Comparison of ENCODE assay signal across 1 cellular context in the genomic region with DNA sequence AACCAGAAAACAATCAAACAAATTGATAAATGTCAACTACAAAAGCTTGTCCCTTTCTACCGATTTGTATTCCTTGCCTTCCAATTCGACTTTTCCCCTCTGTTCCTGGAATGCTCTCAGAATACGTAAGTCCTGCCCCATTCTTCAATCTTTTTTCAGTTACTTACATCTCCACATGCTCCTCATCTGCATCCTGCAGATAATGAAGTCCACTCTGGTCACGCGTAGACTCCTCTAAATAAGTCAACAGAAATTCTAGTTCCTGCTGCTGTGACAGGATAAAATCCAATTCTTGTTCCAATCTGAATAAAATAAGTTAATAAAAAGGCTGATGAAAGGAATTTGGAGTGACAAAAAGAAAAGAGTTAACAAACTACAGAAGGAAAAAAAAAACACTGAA.
TF ChIP-seq lines count a peak whose summit lies in the region.

No MANE protein-coding gene starts in this region.

TF ChIP-seq in K562, 482 proteins besides CTCF, POLR2A, EP300 and RAD21 (continued from another document and continues in another):
- TF ChIP-seq, protein P1, sequence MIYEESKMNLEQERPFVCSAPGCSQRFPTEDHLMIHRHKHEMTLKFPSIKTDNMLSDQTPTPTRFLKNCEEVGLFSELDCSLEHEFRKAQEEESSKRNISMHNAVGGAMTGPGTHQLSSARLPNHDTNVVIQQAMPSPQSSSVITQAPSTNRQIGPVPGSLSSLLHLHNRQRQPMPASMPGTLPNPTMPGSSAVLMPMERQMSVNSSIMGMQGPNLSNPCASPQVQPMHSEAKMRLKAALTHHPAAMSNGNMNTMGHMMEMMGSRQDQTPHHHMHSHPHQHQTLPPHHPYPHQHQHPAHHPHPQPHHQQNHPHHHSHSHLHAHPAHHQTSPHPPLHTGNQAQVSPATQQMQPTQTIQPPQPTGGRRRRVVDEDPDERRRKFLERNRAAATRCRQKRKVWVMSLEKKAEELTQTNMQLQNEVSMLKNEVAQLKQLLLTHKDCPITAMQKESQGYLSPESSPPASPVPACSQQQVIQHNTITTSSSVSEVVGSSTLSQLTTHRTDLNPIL (CRISPR knock-in tag; IDR thresholded peaks at IDR 0.05), result no peak
- TF ChIP-seq RBM39 (optimal IDR thresholded peaks at IDR 0.05; ENCODE audit: low read depth, low read length), result no peak
- no peak for TF ChIP-seq COPS2 (conservative IDR thresholded peaks at IDR 0.05)
- no peak for TF ChIP-seq ZNF699 (CRISPR knock-in tag; IDR thresholded peaks at IDR 0.05; ENCODE audit: insufficient replicate concordance)
- peak; percentile 88 for TF ChIP-seq CBFA2T3 (IDR thresholded peaks at IDR 0.05)
- TF ChIP-seq TCF7L2 (IDR thresholded peaks at IDR 0.05; ENCODE audit: low read depth, low read length), result no peak
- TF ChIP-seq SMARCA4 (IDR thresholded peaks at IDR 0.05), result peak; percentile 83
- TF ChIP-seq BCL6 (CRISPR knock-in tag; IDR thresholded peaks at IDR 0.05), result no peak
- TF ChIP-seq, protein P2, sequence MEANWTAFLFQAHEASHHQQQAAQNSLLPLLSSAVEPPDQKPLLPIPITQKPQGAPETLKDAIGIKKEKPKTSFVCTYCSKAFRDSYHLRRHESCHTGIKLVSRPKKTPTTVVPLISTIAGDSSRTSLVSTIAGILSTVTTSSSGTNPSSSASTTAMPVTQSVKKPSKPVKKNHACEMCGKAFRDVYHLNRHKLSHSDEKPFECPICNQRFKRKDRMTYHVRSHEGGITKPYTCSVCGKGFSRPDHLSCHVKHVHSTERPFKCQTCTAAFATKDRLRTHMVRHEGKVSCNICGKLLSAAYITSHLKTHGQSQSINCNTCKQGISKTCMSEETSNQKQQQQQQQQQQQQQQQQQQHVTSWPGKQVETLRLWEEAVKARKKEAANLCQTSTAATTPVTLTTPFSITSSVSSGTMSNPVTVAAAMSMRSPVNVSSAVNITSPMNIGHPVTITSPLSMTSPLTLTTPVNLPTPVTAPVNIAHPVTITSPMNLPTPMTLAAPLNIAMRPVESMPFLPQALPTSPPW (CRISPR knock-in tag; IDR thresholded peaks at IDR 0.05), result 0 out of 2 replicates have a peak, but pooled peaks have one; percentile 12
- TF ChIP-seq, protein P3, sequence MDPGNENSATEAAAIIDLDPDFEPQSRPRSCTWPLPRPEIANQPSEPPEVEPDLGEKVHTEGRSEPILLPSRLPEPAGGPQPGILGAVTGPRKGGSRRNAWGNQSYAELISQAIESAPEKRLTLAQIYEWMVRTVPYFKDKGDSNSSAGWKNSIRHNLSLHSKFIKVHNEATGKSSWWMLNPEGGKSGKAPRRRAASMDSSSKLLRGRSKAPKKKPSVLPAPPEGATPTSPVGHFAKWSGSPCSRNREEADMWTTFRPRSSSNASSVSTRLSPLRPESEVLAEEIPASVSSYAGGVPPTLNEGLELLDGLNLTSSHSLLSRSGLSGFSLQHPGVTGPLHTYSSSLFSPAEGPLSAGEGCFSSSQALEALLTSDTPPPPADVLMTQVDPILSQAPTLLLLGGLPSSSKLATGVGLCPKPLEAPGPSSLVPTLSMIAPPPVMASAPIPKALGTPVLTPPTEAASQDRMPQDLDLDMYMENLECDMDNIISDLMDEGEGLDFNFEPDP (CRISPR knock-in tag; IDR thresholded peaks at IDR 0.05), result no peak
- TF ChIP-seq NFIX (CRISPR knock-in tag; IDR thresholded peaks at IDR 0.05; ENCODE audit: low read depth), result no peak
- TF ChIP-seq SOX6 (IDR thresholded peaks at IDR 0.05), result peak; percentile 72
- TF ChIP-seq, protein P4, sequence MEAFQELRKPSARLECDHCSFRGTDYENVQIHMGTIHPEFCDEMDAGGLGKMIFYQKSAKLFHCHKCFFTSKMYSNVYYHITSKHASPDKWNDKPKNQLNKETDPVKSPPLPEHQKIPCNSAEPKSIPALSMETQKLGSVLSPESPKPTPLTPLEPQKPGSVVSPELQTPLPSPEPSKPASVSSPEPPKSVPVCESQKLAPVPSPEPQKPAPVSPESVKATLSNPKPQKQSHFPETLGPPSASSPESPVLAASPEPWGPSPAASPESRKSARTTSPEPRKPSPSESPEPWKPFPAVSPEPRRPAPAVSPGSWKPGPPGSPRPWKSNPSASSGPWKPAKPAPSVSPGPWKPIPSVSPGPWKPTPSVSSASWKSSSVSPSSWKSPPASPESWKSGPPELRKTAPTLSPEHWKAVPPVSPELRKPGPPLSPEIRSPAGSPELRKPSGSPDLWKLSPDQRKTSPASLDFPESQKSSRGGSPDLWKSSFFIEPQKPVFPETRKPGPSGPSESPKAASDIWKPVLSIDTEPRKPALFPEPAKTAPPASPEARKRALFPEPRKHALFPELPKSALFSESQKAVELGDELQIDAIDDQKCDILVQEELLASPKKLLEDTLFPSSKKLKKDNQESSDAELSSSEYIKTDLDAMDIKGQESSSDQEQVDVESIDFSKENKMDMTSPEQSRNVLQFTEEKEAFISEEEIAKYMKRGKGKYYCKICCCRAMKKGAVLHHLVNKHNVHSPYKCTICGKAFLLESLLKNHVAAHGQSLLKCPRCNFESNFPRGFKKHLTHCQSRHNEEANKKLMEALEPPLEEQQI (IDR thresholded peaks at IDR 0.05), result peak; percentile 56; the same call in 1 of the 2 replicates
- TF ChIP-seq NR1H2 (CRISPR knock-in tag; IDR thresholded peaks at IDR 0.05), result no peak
- no peak for TF ChIP-seq ZNF436 (CRISPR knock-in tag; IDR thresholded peaks at IDR 0.05)
- 0 out of 2 replicates have a peak, but pooled peaks have one; percentile 14 for TF ChIP-seq PHF21A (IDR thresholded peaks at IDR 0.05; ENCODE audit: borderline replicate concordance, low read depth)
- TF ChIP-seq POU5F1 (IDR thresholded peaks at IDR 0.05; ENCODE audit: borderline replicate concordance, low read depth, low read length, partially characterized antibody), result no peak
- TF ChIP-seq BRCA1 (IDR thresholded peaks at IDR 0.05), result no peak
- no peak for TF ChIP-seq BRCA1 (CRISPR knock-in tag; IDR thresholded peaks at IDR 0.05)
- TF ChIP-seq BACH1 (tag; IDR thresholded peaks at IDR 0.05), result no peak
- TF ChIP-seq ZNF121 (CRISPR knock-in tag; conservative IDR thresholded peaks at IDR 0.05), result no peak
- TF ChIP-seq, protein P5, sequence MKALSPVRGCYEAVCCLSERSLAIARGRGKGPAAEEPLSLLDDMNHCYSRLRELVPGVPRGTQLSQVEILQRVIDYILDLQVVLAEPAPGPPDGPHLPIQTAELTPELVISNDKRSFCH (CRISPR knock-in tag; IDR thresholded peaks at IDR 0.05), result no peak
- TF ChIP-seq, protein P5 (tag; IDR thresholded peaks at IDR 0.05), result no peak
- no peak for TF ChIP-seq TAF7 (tag; IDR thresholded peaks at IDR 0.05)
- TF ChIP-seq MTA2 (IDR thresholded peaks at IDR 0.05; ENCODE audit: low read depth), result peak; percentile 66
- TF ChIP-seq, protein P6, sequence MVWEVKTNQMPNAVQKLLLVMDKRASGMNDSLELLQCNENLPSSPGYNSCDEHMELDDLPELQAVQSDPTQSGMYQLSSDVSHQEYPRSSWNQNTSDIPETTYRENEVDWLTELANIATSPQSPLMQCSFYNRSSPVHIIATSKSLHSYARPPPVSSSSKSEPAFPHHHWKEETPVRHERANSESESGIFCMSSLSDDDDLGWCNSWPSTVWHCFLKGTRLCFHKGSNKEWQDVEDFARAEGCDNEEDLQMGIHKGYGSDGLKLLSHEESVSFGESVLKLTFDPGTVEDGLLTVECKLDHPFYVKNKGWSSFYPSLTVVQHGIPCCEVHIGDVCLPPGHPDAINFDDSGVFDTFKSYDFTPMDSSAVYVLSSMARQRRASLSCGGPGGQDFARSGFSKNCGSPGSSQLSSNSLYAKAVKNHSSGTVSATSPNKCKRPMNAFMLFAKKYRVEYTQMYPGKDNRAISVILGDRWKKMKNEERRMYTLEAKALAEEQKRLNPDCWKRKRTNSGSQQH (CRISPR knock-in tag; IDR thresholded peaks at IDR 0.05), result no peak
- TF ChIP-seq XRCC3 (IDR thresholded peaks at IDR 0.05), result no peak
- TF ChIP-seq, protein P7, sequence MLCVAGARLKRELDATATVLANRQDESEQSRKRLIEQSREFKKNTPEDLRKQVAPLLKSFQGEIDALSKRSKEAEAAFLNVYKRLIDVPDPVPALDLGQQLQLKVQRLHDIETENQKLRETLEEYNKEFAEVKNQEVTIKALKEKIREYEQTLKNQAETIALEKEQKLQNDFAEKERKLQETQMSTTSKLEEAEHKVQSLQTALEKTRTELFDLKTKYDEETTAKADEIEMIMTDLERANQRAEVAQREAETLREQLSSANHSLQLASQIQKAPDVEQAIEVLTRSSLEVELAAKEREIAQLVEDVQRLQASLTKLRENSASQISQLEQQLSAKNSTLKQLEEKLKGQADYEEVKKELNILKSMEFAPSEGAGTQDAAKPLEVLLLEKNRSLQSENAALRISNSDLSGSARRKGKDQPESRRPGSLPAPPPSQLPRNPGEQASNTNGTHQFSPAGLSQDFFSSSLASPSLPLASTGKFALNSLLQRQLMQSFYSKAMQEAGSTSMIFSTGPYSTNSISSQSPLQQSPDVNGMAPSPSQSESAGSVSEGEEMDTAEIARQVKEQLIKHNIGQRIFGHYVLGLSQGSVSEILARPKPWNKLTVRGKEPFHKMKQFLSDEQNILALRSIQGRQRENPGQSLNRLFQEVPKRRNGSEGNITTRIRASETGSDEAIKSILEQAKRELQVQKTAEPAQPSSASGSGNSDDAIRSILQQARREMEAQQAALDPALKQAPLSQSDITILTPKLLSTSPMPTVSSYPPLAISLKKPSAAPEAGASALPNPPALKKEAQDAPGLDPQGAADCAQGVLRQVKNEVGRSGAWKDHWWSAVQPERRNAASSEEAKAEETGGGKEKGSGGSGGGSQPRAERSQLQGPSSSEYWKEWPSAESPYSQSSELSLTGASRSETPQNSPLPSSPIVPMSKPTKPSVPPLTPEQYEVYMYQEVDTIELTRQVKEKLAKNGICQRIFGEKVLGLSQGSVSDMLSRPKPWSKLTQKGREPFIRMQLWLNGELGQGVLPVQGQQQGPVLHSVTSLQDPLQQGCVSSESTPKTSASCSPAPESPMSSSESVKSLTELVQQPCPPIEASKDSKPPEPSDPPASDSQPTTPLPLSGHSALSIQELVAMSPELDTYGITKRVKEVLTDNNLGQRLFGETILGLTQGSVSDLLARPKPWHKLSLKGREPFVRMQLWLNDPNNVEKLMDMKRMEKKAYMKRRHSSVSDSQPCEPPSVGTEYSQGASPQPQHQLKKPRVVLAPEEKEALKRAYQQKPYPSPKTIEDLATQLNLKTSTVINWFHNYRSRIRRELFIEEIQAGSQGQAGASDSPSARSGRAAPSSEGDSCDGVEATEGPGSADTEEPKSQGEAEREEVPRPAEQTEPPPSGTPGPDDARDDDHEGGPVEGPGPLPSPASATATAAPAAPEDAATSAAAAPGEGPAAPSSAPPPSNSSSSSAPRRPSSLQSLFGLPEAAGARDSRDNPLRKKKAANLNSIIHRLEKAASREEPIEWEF (CRISPR knock-in tag; IDR thresholded peaks at IDR 0.05), result no peak
- no peak for TF ChIP-seq NFATC3 (IDR thresholded peaks at IDR 0.05)
- peak; percentile 61; the same call in 1 of the 2 replicates for TF ChIP-seq L3MBTL2 (IDR thresholded peaks at IDR 0.05)
- no peak for TF ChIP-seq PCBP2 (IDR thresholded peaks at IDR 0.05; ENCODE audit: low read depth, low read length, poor library complexity, severe bottlenecking)
- peak; percentile 80 for TF ChIP-seq HNRNPLL (IDR thresholded peaks at IDR 0.05; ENCODE audit: low read depth, low read length, poor library complexity, severe bottlenecking)
- TF ChIP-seq, protein P8, sequence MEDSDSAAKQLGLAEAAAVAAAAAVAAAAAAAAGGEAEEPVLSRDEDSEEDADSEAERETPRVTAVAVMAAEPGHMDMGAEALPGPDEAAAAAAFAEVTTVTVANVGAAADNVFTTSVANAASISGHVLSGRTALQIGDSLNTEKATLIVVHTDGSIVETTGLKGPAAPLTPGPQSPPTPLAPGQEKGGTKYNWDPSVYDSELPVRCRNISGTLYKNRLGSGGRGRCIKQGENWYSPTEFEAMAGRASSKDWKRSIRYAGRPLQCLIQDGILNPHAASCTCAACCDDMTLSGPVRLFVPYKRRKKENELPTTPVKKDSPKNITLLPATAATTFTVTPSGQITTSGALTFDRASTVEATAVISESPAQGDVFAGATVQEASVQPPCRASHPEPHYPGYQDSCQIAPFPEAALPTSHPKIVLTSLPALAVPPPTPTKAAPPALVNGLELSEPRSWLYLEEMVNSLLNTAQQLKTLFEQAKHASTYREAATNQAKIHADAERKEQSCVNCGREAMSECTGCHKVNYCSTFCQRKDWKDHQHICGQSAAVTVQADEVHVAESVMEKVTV (CRISPR knock-in tag; IDR thresholded peaks at IDR 0.05), result no peak
- TF ChIP-seq ZNF778 (CRISPR knock-in tag; IDR thresholded peaks at IDR 0.05), result no peak
- TF ChIP-seq, protein P9, sequence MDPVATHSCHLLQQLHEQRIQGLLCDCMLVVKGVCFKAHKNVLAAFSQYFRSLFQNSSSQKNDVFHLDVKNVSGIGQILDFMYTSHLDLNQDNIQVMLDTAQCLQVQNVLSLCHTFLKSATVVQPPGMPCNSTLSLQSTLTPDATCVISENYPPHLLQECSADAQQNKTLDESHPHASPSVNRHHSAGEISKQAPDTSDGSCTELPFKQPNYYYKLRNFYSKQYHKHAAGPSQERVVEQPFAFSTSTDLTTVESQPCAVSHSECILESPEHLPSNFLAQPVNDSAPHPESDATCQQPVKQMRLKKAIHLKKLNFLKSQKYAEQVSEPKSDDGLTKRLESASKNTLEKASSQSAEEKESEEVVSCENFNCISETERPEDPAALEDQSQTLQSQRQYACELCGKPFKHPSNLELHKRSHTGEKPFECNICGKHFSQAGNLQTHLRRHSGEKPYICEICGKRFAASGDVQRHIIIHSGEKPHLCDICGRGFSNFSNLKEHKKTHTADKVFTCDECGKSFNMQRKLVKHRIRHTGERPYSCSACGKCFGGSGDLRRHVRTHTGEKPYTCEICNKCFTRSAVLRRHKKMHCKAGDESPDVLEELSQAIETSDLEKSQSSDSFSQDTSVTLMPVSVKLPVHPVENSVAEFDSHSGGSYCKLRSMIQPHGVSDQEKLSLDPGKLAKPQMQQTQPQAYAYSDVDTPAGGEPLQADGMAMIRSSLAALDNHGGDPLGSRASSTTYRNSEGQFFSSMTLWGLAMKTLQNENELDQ (CRISPR knock-in tag; IDR thresholded peaks at IDR 0.05; ENCODE audit: borderline replicate concordance), result no peak
- no peak for TF ChIP-seq YY1 (IDR thresholded peaks at IDR 0.05; ENCODE audit: borderline replicate concordance in 1 of 3, control insufficient read depth in 1 of 3, extremely low read depth in 1 of 3, insufficient read depth in 3 of 3, insufficient read length in 1 of 3, insufficient replicate concordance in 2 of 3, low read depth in 1 of 3, low read length in 2 of 3)
- no peak for TF ChIP-seq ZNF232 (CRISPR knock-in tag; IDR thresholded peaks at IDR 0.05)
- TF ChIP-seq DACH1 (IDR thresholded peaks at IDR 0.05; ENCODE audit: partially characterized antibody), result no peak
- TF ChIP-seq KLF13 (tag; IDR thresholded peaks at IDR 0.05; ENCODE audit: borderline replicate concordance, low read depth), result no peak
- TF ChIP-seq BRF1 (IDR thresholded peaks at IDR 0.05; ENCODE audit: borderline replicate concordance, extremely low read depth, insufficient read length), result no peak
- no peak for TF ChIP-seq ZNF589 (CRISPR knock-in tag; IDR thresholded peaks at IDR 0.05; ENCODE audit: low read depth)
- no peak for TF ChIP-seq GTF2E2 (tag; IDR thresholded peaks at IDR 0.05)
- no peak for TF ChIP-seq CSDE1 (IDR thresholded peaks at IDR 0.05)
